19 cellular contexts compared by ENCODE assay signal in genomic region chr10:77496941-77497420, GRCh38.
DNase-seq lines count a peak whose midpoint lies in the region; ATAC-seq, FAIRE-seq and TF ChIP-seq lines count a peak whose summit lies in the region.
"Had no signal": no experiment of that assay in that cellular context is flagged by ENCODE, and none has a peak within 500 bp of the region (broad histone marks: within the 10 kb centered on the region; RNA-seq: fewer than 3 reads in every experiment).

No MANE protein-coding gene starts in this region.

- in situ Hi-C loops in K562 (cut with MboI): no loop called here

- H3K4me1 Mint-ChIP-seq in GM23338 (peaks cover 12% of the 10 kb centered on the region), endothelial cell (ENCODE audit: unreplicated experiment) (peaks cover 4% of the 10 kb centered on the region)
- peaks cover 3% of the 10 kb centered on the region for H3K4me1 Mint-ChIP-seq in activated T-helper 2 cell treated with anti-CD3 and anti-CD28 coated beads, Interferon-gamma antibody, Interleukin-2, Interleukin-4, amounts not matched to agents 10 μg/mL and 5 μg/mL and 100 μg/mL, durations not matched to agents 14 hours and 24 hours and 36 hours (ENCODE audit: low read depth)

- TF ChIP-seq RAD21 in K562 (CRISPR knock-in tag; conservative IDR thresholded peaks at IDR 0.05 in 1 of 2, IDR thresholded peaks at IDR 0.05 in 1 of 2): no peak

- no peak overlapping the region for H3K9ac ChIP-seq in K562 (ENCODE audit: insufficient read depth in 1 of 2, low read depth in 2 of 2, low read length in 2 of 2)

- H2AFZ ChIP-seq in GM23338 (no peak overlapping the region), K562 (ENCODE audit: low read depth, low read length) (no peak overlapping the region)

- H3K27me3 Mint-ChIP-seq in GM23338 (ENCODE audit: insufficient read depth, low read depth, poor library complexity) (peaks cover 10% of the 10 kb centered on the region), endothelial cell (ENCODE audit: unreplicated experiment) (peaks cover 2% of the 10 kb centered on the region)
- peaks cover 5% of the 10 kb centered on the region for H3K27me3 Mint-ChIP-seq in activated T-helper 2 cell treated with anti-CD3 and anti-CD28 coated beads, Interferon-gamma antibody, Interleukin-2, Interleukin-4, amounts not matched to agents 10 μg/mL and 5 μg/mL and 100 μg/mL, durations not matched to agents 14 hours and 24 hours and 36 hours (ENCODE audit: low read depth)

- ATAC-seq in GM23338 (peak; percentile 40), K562 (no peak), HG02970 (IDR thresholded peaks at IDR 0.05; ENCODE audit: low FRiP score, unreplicated experiment) (no peak)
- ATAC-seq: activated CD8-positive, alpha-beta T cell treated with anti-CD3 and anti-CD28 coated beads, Interleukin-2, amount 10 ng/mL, durations not matched to agents 7 days and 5 days; natural killer cell treated with Interleukin-12 subunit alpha and Interleukin-12 subunit beta and Interleukin-15 and Interleukin-18, amount 100 ng/mL, for 72 hours had no signal

- H3K9me3 ChIP-seq in K562 (replicated peaks; ENCODE audit: control insufficient read depth, insufficient read depth, low read depth, low read length): no peaks in the 10 kb centered on the region
- H3K9me3 ChIP-seq: Caco-2, right atrium auricular region had no signal

- no peak overlapping the region for H3K4me3 ChIP-seq in GM23338
- no peak overlapping the region for H3K4me3 ChIP-seq in K562
- H3K4me3 ChIP-seq: lung, right atrium auricular region had no signal

- H3K9me3 Mint-ChIP-seq in GM23338: no peaks in the 10 kb centered on the region
- no peaks in the 10 kb centered on the region for H3K9me3 Mint-ChIP-seq in activated T-helper 2 cell treated with anti-CD3 and anti-CD28 coated beads, Interferon-gamma antibody, Interleukin-2, Interleukin-4, amounts not matched to agents 10 μg/mL and 5 μg/mL and 100 μg/mL, durations not matched to agents 14 hours and 24 hours and 36 hours
- no peaks in the 10 kb centered on the region for H3K9me3 Mint-ChIP-seq in endothelial cell (ENCODE audit: unreplicated experiment)
- H3K9me3 Mint-ChIP-seq: natural killer cell treated with Interleukin-12 subunit alpha and Interleukin-12 subunit beta and Interleukin-15 and Interleukin-18, amount 100 ng/mL, for 72 hours; WTC11 had no signal

- intact Hi-C loops in K562 (cut with micrococcal nuclease): loop anchor here (10.0 kb wide), 1 partner anchor 148 kb away; no protein-coding TSS in a partner anchor
- intact Hi-C loops in activated T-helper 2 cell treated with anti-CD3 and anti-CD28 coated beads, Interferon-gamma antibody, Interleukin-2, Interleukin-4, amounts not matched to agents 10 μg/mL and 5 μg/mL and 100 μg/mL, durations not matched to agents 14 hours and 24 hours and 36 hours (cut with micrococcal nuclease): no loop called here

- no peaks in the 10 kb centered on the region for H3F3A ChIP-seq in GM23338 (replicated peaks; ENCODE audit: low read depth)

- no peaks in the 10 kb centered on the region for H3K36me3 ChIP-seq in GM23338 (ENCODE audit: insufficient read depth)
- no peaks in the 10 kb centered on the region for H3K36me3 ChIP-seq in K562 (ENCODE audit: control insufficient read depth, insufficient read depth, low read length)
- H3K36me3 ChIP-seq: right atrium auricular region had no signal

- H3K9me1 ChIP-seq in K562 (ENCODE audit: control insufficient read depth, insufficient read depth, low read length): no peaks in the 10 kb centered on the region

- TF ChIP-seq EP300 in K562 (IDR thresholded peaks at IDR 0.05; ENCODE audit: low read length): no peak

- TF ChIP-seq CTCF in 22Rv1 (IDR thresholded peaks at IDR 0.05): no peak
- TF ChIP-seq CTCF in GM23338 (conservative IDR thresholded peaks at IDR 0.05; ENCODE audit: low read depth in 2 of 2): no peak
- TF ChIP-seq CTCF in K562 (IDR thresholded peaks at IDR 0.05 in 2 of 3, conservative IDR thresholded peaks at IDR 0.05 in 1 of 3; ENCODE audit: insufficient read depth in 2 of 3, low read depth in 1 of 3, low read length in 3 of 3): no peak
- no peak for TF ChIP-seq CTCF in endothelial cell (IDR thresholded peaks at IDR 0.05; ENCODE audit: unreplicated experiment)

- H3K4me3 Mint-ChIP-seq in GM23338 (no peak overlapping the region), endothelial cell (ENCODE audit: unreplicated experiment) (no peak overlapping the region)
- no peak overlapping the region for H3K4me3 Mint-ChIP-seq in activated T-helper 2 cell treated with anti-CD3 and anti-CD28 coated beads, Interferon-gamma antibody, Interleukin-2, Interleukin-4, amounts not matched to agents 10 μg/mL and 5 μg/mL and 100 μg/mL, durations not matched to agents 14 hours and 24 hours and 36 hours (ENCODE audit: low read depth)
- H3K4me3 Mint-ChIP-seq: activated CD8-positive, alpha-beta T cell treated with anti-CD3 and anti-CD28 coated beads, Interleukin-2, amount 10 ng/mL, durations not matched to agents 7 days and 5 days; natural killer cell treated with Interleukin-12 subunit alpha and Interleukin-12 subunit beta and Interleukin-15 and Interleukin-18, amount 100 ng/mL, for 72 hours; WTC11 had no signal

- H3K4me1 ChIP-seq in GM23338 (ENCODE audit: insufficient read depth): no peaks in the 10 kb centered on the region
- H3K4me1 ChIP-seq in K562 (replicated peaks in 1 of 2; ENCODE audit: control insufficient read depth in 2 of 2, insufficient read depth in 2 of 2, low read length in 2 of 2): no peaks in the 10 kb centered on the region
- H3K4me1 ChIP-seq: right atrium auricular region had no signal

- TF ChIP-seq POLR2A in K562 (conservative IDR thresholded peaks at IDR 0.05): no peak

- no peaks in the 10 kb centered on the region for H3K9me2 ChIP-seq in GM23338 (ENCODE audit: insufficient read depth)

- H3K27ac Mint-ChIP-seq in GM23338: no peak overlapping the region
- H3K27ac Mint-ChIP-seq in activated T-helper 2 cell treated with anti-CD3 and anti-CD28 coated beads, Interferon-gamma antibody, Interleukin-2, Interleukin-4, amounts not matched to agents 10 μg/mL and 5 μg/mL and 100 μg/mL, durations not matched to agents 14 hours and 24 hours and 36 hours: no peak overlapping the region
- no peak overlapping the region for H3K27ac Mint-ChIP-seq in endothelial cell (ENCODE audit: unreplicated experiment)
- H3K27ac Mint-ChIP-seq: activated CD8-positive, alpha-beta T cell treated with anti-CD3 and anti-CD28 coated beads, Interleukin-2, amount 10 ng/mL, durations not matched to agents 7 days and 5 days; natural killer cell treated with Interleukin-12 subunit alpha and Interleukin-12 subunit beta and Interleukin-15 and Interleukin-18, amount 100 ng/mL, for 72 hours; WTC11 had no signal

- CTCF ChIA-PET in K562 (lab: Yijun Ruan, JAX; ENCODE audit: low intra/inter-chr PET ratio): no interaction called here

- BruUV-seq in K562 (replicated peaks; lab: Mats Ljungman, UMichigan): no TSS peak

- 0% methylated on average over 3 of the region's 3 CpGs for WGBS in K562 (ENCODE audit: insufficient coverage, low coverage, missing lambda C conversion rate)

- DNase-seq in GM23338 (ENCODE audit: low spot score): no peak
- DNase-seq in K562 (ENCODE audit: extremely low read depth in 1 of 4, low spot score in 3 of 4): no peak
- DNase-seq in medulla oblongata (ENCODE audit: extremely low spot score): peak; percentile 44
- DNase-seq in activated T-helper 2 cell treated with anti-CD3 and anti-CD28 coated beads, Interferon-gamma antibody, Interleukin-2, Interleukin-4, amounts not matched to agents 10 μg/mL and 5 μg/mL and 100 μg/mL, durations not matched to agents 14 hours and 24 hours and 36 hours (ENCODE audit: low spot score): no peak
- no peak for DNase-seq in stimulated activated CD4-positive, alpha-beta T cell treated with anti-CD3 and anti-CD28 coated beads, Interleukin-12 subunit alpha, Interleukin-12 subunit beta, amount 100 ng/mL, for 4 hours
- no peak for DNase-seq in endothelial cell (ENCODE audit: low spot score)
- DNase-seq: activated CD8-positive, alpha-beta T cell treated with anti-CD3 and anti-CD28 coated beads, Interleukin-2, amount 10 ng/mL, durations not matched to agents 7 days and 5 days; MM.1S; NCI-H2171; T-helper 1 cell had no signal

- no peaks in the 10 kb centered on the region for H3K36me3 Mint-ChIP-seq in GM23338 (ENCODE audit: low read depth)
- H3K36me3 Mint-ChIP-seq in activated T-helper 2 cell treated with anti-CD3 and anti-CD28 coated beads, Interferon-gamma antibody, Interleukin-2, Interleukin-4, amounts not matched to agents 10 μg/mL and 5 μg/mL and 100 μg/mL, durations not matched to agents 14 hours and 24 hours and 36 hours (ENCODE audit: low read depth): no peaks in the 10 kb centered on the region
- no peaks in the 10 kb centered on the region for H3K36me3 Mint-ChIP-seq in endothelial cell (ENCODE audit: low read depth, unreplicated experiment)
- H3K36me3 Mint-ChIP-seq: natural killer cell treated with Interleukin-12 subunit alpha and Interleukin-12 subunit beta and Interleukin-15 and Interleukin-18, amount 100 ng/mL, for 72 hours; WTC11 had no signal

- no peak overlapping the region for H3K4me2 ChIP-seq in GM23338
- no peak overlapping the region for H3K4me2 ChIP-seq in K562 (ENCODE audit: insufficient read depth, low read length)

- POLR2A ChIA-PET in K562 (lab: Yijun Ruan, JAX): interaction anchor here (0.7 kb wide), 1 partner anchor 143 kb away, joined by 3 read pairs; no protein-coding TSS in a partner anchor

- H3K27ac ChIP-seq in 22Rv1 (peak overlapping the region; percentile 96), GM23338 (ENCODE audit: low read depth) (no peak overlapping the region), K562 (ENCODE audit: extremely low read depth, low read depth, low read length) (no peak overlapping the region)
- H3K27ac ChIP-seq: right atrium auricular region had no signal

- H3K27me3 ChIP-seq in GM23338 (ENCODE audit: insufficient read depth) (no peaks in the 10 kb centered on the region), K562 (ENCODE audit: control insufficient read depth in 2 of 2, insufficient read depth in 2 of 2, low read length in 2 of 2) (peaks cover 4 to 22% of the 10 kb centered on the region in 2 experiments; a peak in 2 of 5 replicates)
- H3K27me3 ChIP-seq: right atrium auricular region had no signal

- H3K79me2 ChIP-seq in GM23338 (replicated peaks; ENCODE audit: insufficient read depth) (no peaks in the 10 kb centered on the region), K562 (ENCODE audit: control insufficient read depth, insufficient read depth, low read length) (no peaks in the 10 kb centered on the region)

- H4K20me1 ChIP-seq in GM23338 (replicated peaks; ENCODE audit: insufficient read depth): no peaks in the 10 kb centered on the region
- peaks cover 7% of the 10 kb centered on the region; the same call in 1 of the 2 replicates for H4K20me1 ChIP-seq in K562 (replicated peaks; ENCODE audit: control insufficient read depth, insufficient read depth, low read length)

- FAIRE-seq in K562 (lab: Jason Lieb, UNC): peak; percentile 61
- FAIRE-seq: endothelial cell of umbilical vein, H1 had no signal

TF ChIP-seq in GM23338, 12 proteins besides CTCF, POLR2A, EP300 and RAD21 (continues in another document):
- TF ChIP-seq EZH2 (IDR thresholded peaks at IDR 0.05; ENCODE audit: low read depth, unreplicated experiment) (no peak), ZNF331 (CRISPR knock-in tag; IDR thresholded peaks at IDR 0.05; ENCODE audit: low read depth) (no peak)

TF ChIP-seq in K562, 482 proteins besides CTCF, POLR2A, EP300 and RAD21:
- no peak for TF ChIP-seq HNRNPLL (IDR thresholded peaks at IDR 0.05; ENCODE audit: low read depth, low read length, poor library complexity, severe bottlenecking)
TF ChIP-seq in K562: peak in this region for 0.
